ENCODE assay signal across 8 cellular contexts in genomic region chr12:124727244-124727673, GRCh38.
A peak's percentile ranks its signal among the peaks of the same experiment; 100 is the strongest.
DNase-seq lines count a peak whose midpoint lies in the region; ATAC-seq, FAIRE-seq and TF ChIP-seq lines count a peak whose summit lies in the region.

No MANE protein-coding gene starts in this region.

- H3K4me2 ChIP-seq in PC-9, result peak overlapping the region; percentile 61

- peaks cover 48% of the 10 kb centered on the region for H3F3A ChIP-seq in PC-9 (ENCODE audit: insufficient read depth, low read depth)

- H3K4me1 ChIP-seq in PC-9 (replicated peaks; ENCODE audit: insufficient read depth), result peaks cover 45% of the 10 kb centered on the region
- H3K4me1 ChIP-seq in pancreas, result no peaks in the 10 kb centered on the region

- DNase-seq in PC-9 (peak; percentile 86 to 97), fibroblast of gingiva (ENCODE audit: low read depth) (peak; percentile 64), pancreas (peak in 5 of 6 donors; percentile 64 to 76 (median 73))
- no peak for DNase-seq in activated CD4-positive, alpha-beta T cell treated with anti-CD3 and anti-CD28 coated beads, Interleukin-2, amount 50 U/mL, for 48 hours
- DNase-seq in activated T-cell treated with anti-CD3 and anti-CD28 coated beads, Interleukin-2, amount 50 U/mL, for 48 hours, result no peak

- intact Hi-C loops in PC-9 (cut with micrococcal nuclease; ENCODE audit: unreplicated experiment), result loop anchor here (1.0 to 5.0 kb wide), 2 partner anchors 220 to 286 kb away; no protein-coding TSS in a partner anchor
- intact Hi-C loops in pancreas (cut with DNase I), result no loop called here

- H4K20me1 ChIP-seq in PC-9 (ENCODE audit: insufficient read depth), result no peaks in the 10 kb centered on the region

- no peak for FAIRE-seq in pancreas (lab: Jason Lieb, UNC)

- H3K27ac ChIP-seq in PC-9, result peak overlapping the region; percentile 91
- peak overlapping the region; percentile 52 to 82 (median 72) for H3K27ac ChIP-seq in pancreas

- CTCF ChIA-PET in PC-9 (lab: Charles Lee), result interaction anchor here (0.6 kb wide), 1 partner anchor 117 kb away, joined by 4 read pairs; no protein-coding TSS in a partner anchor

- H3K9me3 ChIP-seq in PC-9 (ENCODE audit: insufficient read depth, low read depth), result no peaks in the 10 kb centered on the region
- no peaks in the 10 kb centered on the region for H3K9me3 ChIP-seq in pancreas

- H3K9me2 ChIP-seq in PC-9 (ENCODE audit: insufficient read depth), result no peaks in the 10 kb centered on the region

- no peaks in the 10 kb centered on the region for H3K36me3 ChIP-seq in PC-9 (ENCODE audit: low read depth)
- no peaks in the 10 kb centered on the region for H3K36me3 ChIP-seq in pancreas

- WGBS in pancreas, 2 donors, result 15 to 22% methylated on average over 16 of the region's 16 CpGs

- H3K27me3 ChIP-seq in PC-9 (ENCODE audit: insufficient read depth, low read depth) (no peaks in the 10 kb centered on the region), pancreas (no peaks in the 10 kb centered on the region)

- no TSS peak for BruUV-seq in PC-9 (replicated peaks; lab: Mats Ljungman, UMichigan)

- H2AFZ ChIP-seq in PC-9, result no peak overlapping the region

- POLR2A ChIA-PET in PC-9 (lab: Charles Lee; ENCODE audit: unreplicated experiment), result interaction anchor here (0.6 kb wide), 1 partner anchor 942 kb away, joined by 3 read pairs; no protein-coding TSS in a partner anchor

- no peak overlapping the region for H3K4me3 ChIP-seq in PC-9
- H3K4me3 ChIP-seq in pancreas, result no peak overlapping the region

- TF ChIP-seq CTCF in PC-9 (conservative IDR thresholded peaks at IDR 0.05) (no peak), pancreas (IDR thresholded peaks at IDR 0.05) (no peak)

- ATAC-seq in GM18861 (IDR thresholded peaks at IDR 0.05; ENCODE audit: unreplicated experiment), result peak; percentile 62
- ATAC-seq in pancreas, result peak; percentile 77 to 91 (median 88)
- no peak for ATAC-seq in GM18870 (IDR thresholded peaks at IDR 0.05; ENCODE audit: unreplicated experiment)
- no peak for ATAC-seq in GM19035 (IDR thresholded peaks at IDR 0.05; ENCODE audit: unreplicated experiment)

- H3K79me2 ChIP-seq in PC-9 (ENCODE audit: low read depth), result no peaks in the 10 kb centered on the region

Comparison
In these comparisons a context has a peak if more than half of its experiments do, and no peak if none do; other contexts are left out.
1. ATAC-seq: peak in GM18861 (single experiment) and pancreas (4 of 4); none in GM18870 (single experiment) and GM19035 (single experiment).
2. DNase-seq: peak in PC-9 (2 of 2), fibroblast of gingiva (single experiment) and pancreas (5 of 6); none in activated CD4-positive, alpha-beta T cell treated with anti-CD3 and anti-CD28 coated beads, Interleukin-2, amount 50 U/mL, for 48 hours (0 of 2) and activated T-cell treated with anti-CD3 and anti-CD28 coated beads, Interleukin-2, amount 50 U/mL, for 48 hours (0 of 2).